In genomic region chr11:71495286-71496090, GRCh38 we compare ENCODE assay signal across 18 cellular contexts. TPM values are rescaled to one million over a fixed set of nuclear protein-coding genes. Genes with fewer than 3 reads are reported as not detected.
DNase-seq lines count a peak whose midpoint lies in the region; ATAC-seq, FAIRE-seq and TF ChIP-seq lines count a peak whose summit lies in the region.
"Had no signal": no experiment of that assay in that cellular context is flagged by ENCODE, and none has a peak within 500 bp of the region (broad histone marks: within the 10 kb centered on the region; RNA-seq: fewer than 3 reads in every experiment).

No MANE protein-coding gene starts in this region.

- no peak for TF ChIP-seq CTCF in bronchial epithelial cell (IDR thresholded peaks at IDR 0.05; ENCODE audit: insufficient read depth, low read length, severe bottlenecking)

- H3K27ac ChIP-seq in BLaER1: peak overlapping the region; percentile 70
- peak overlapping the region in 3 of 11 experiments; percentile 36 to 60 (median 44); a peak in 7 of 22 replicates for H3K27ac ChIP-seq in BLaER1 treated with 17β-estradiol and CSF1 and Interleukin-3, amounts not matched to agents 10 nM and 100 nM

- peak overlapping the region; percentile 59 for H3K4me2 ChIP-seq in BLaER1
- H3K4me2 ChIP-seq in BLaER1 treated with 17β-estradiol and CSF1 and Interleukin-3, amounts not matched to agents 10 nM and 100 nM: peak overlapping the region in 8 of 11 experiments; percentile 7 to 78 (median 68); a peak in 14 of 22 replicates
- H3K4me2 ChIP-seq: SK-N-SH had no signal

- no peak overlapping the region for H3K9ac ChIP-seq in BLaER1
- 0 out of 22 replicates have a peak overlapping the region, but pooled peaks of 1 of the 11 experiments have one; percentile 15 for H3K9ac ChIP-seq in BLaER1 treated with 17β-estradiol and CSF1 and Interleukin-3, amounts not matched to agents 10 nM and 100 nM
- H3K9ac ChIP-seq: SK-N-SH had no signal

- H3K36me3 Mint-ChIP-seq in activated T-helper 17 cell treated with anti-CD3 and anti-CD28 coated beads, Interleukin-2, amount 50 U/mL, for 72 hours (ENCODE audit: low read depth): peaks cover 98% of the 10 kb centered on the region

- FAIRE-seq in bronchial epithelial cell (lab: Jason Lieb, UNC): peak; percentile 18

- DNase-seq in bronchial epithelial cell (ENCODE audit: low read depth) (no peak), posterior vena cava (ENCODE audit: low spot score) (peak; percentile 55), NCI-H510A treated with DMSO at 0.1 percent for 48 hours (lab: John Stamatoyannopoulos, UW) (no peak)
- DNase-seq: BE2C, DMS153, EL, H7, MV-4-11, NCI-H1436, NCI-H2029 treated with DMSO at 0.1 percent for 48 hours, NCI-H226, NCI-H69, PC-3, SK-N-SH had no signal

- no peaks in the 10 kb centered on the region for H3K9me3 Mint-ChIP-seq in activated T-helper 17 cell treated with anti-CD3 and anti-CD28 coated beads, Interleukin-2, amount 50 U/mL, for 72 hours

- H3K27me3 ChIP-seq in BLaER1: no peaks in the 10 kb centered on the region
- no peaks in the 10 kb centered on the region for H3K27me3 ChIP-seq in BLaER1 treated with 17β-estradiol and CSF1 and Interleukin-3, amounts not matched to agents 10 nM and 100 nM
- H3K27me3 ChIP-seq in bronchial epithelial cell (ENCODE audit: control insufficient read depth, insufficient read depth, low read length): no peaks in the 10 kb centered on the region
- H3K27me3 ChIP-seq: BE2C had no signal

- ATAC-seq in GM21447 (IDR thresholded peaks at IDR 0.05; ENCODE audit: unreplicated experiment): no peak
- ATAC-seq in activated T-helper 17 cell treated with anti-CD3 and anti-CD28 coated beads, Interleukin-2, amount 50 U/mL, for 72 hours (replicated peaks): no peak
- ATAC-seq: PC-3 had no signal

- peaks cover 63% of the 10 kb centered on the region for H3K4me1 ChIP-seq in BLaER1
- peaks cover 25 to 64% (median 52%) of the 10 kb centered on the region in 10 experiments for H3K4me1 ChIP-seq in BLaER1 treated with 17β-estradiol and CSF1 and Interleukin-3, amounts not matched to agents 10 nM and 100 nM

- H3K4me3 ChIP-seq in BLaER1 (no peak overlapping the region), bronchial epithelial cell (ENCODE audit: low read depth, low read length) (no peak overlapping the region)
- H3K4me3 ChIP-seq in BLaER1 treated with 17β-estradiol and CSF1 and Interleukin-3, amounts not matched to agents 10 nM and 100 nM: no peak overlapping the region

- H3K36me3 ChIP-seq in BLaER1 (peaks cover 97% of the 10 kb centered on the region), bronchial epithelial cell (ENCODE audit: control insufficient read depth, insufficient read depth, low read length) (peaks cover 36% of the 10 kb centered on the region)
- peaks cover 91 to 100% (median 100%) of the 10 kb centered on the region in 11 experiments for H3K36me3 ChIP-seq in BLaER1 treated with 17β-estradiol and CSF1 and Interleukin-3, amounts not matched to agents 10 nM and 100 nM
- H3K36me3 ChIP-seq: BE2C had no signal

- no peak overlapping the region for H3K4me3 Mint-ChIP-seq in activated T-helper 17 cell treated with anti-CD3 and anti-CD28 coated beads, Interleukin-2, amount 50 U/mL, for 72 hours

- no peak overlapping the region for H3K27ac Mint-ChIP-seq in activated T-helper 17 cell treated with anti-CD3 and anti-CD28 coated beads, Interleukin-2, amount 50 U/mL, for 72 hours

- intact Hi-C loops in posterior vena cava (cut with DNase I): no loop called here

- peaks cover 42% of the 10 kb centered on the region for H3K9me3 ChIP-seq in BLaER1
- peaks cover 6 to 56% (median 35%) of the 10 kb centered on the region in 11 experiments for H3K9me3 ChIP-seq in BLaER1 treated with 17β-estradiol and CSF1 and Interleukin-3, amounts not matched to agents 10 nM and 100 nM (replicated peaks in 1 of 11)
- H3K9me3 ChIP-seq: BE2C, SK-N-SH had no signal

- H3K27me3 Mint-ChIP-seq in activated T-helper 17 cell treated with anti-CD3 and anti-CD28 coated beads, Interleukin-2, amount 50 U/mL, for 72 hours: no peaks in the 10 kb centered on the region

- H4K20me1 ChIP-seq in BLaER1: no peaks in the 10 kb centered on the region
- H4K20me1 ChIP-seq in BLaER1 treated with 17β-estradiol and CSF1 and Interleukin-3, amounts not matched to agents 10 nM and 100 nM: peaks cover 0 to 8% (median 0%) of the 10 kb centered on the region in 11 experiments; a peak in 2 of 22 replicates

- H3K4me1 Mint-ChIP-seq in activated T-helper 17 cell treated with anti-CD3 and anti-CD28 coated beads, Interleukin-2, amount 50 U/mL, for 72 hours: no peaks in the 10 kb centered on the region

RNA-seq across cellular contexts. Expression of gene KRTAP5-7, which starts 31.6 kb away (rescaled TPM):
- total RNA-seq in bronchial epithelial cell: 0.13 TPM in 1 of 2 replicates, not detected in the other
- under 1 TPM in 1 of 2 donors, not detected in 1; 0.24 TPM for total RNA-seq in posterior vena cava
- under 1 TPM in 1 of 2 donors, not detected in 1; 0.17 TPM for total RNA-seq in activated T-helper 17 cell treated with anti-CD3 and anti-CD28 coated beads, Interleukin-2, amount 50 U/mL, for 72 hours
- total RNA-seq: H7, PC-3 had no signal

RNA-seq across cellular contexts. Expression of gene KRTAP5-8, which starts 42.3 kb away (rescaled TPM):
- total RNA-seq in bronchial epithelial cell (not detected in 2 replicates), posterior vena cava (not detected)
- total RNA-seq in activated T-helper 17 cell treated with anti-CD3 and anti-CD28 coated beads, Interleukin-2, amount 50 U/mL, for 72 hours: under 1 TPM in 1 of 2 donors, not detected in 1; 0.50 TPM
- total RNA-seq: H7, PC-3 had no signal

RNA-seq across cellular contexts. Expression of gene NADSYN1, which starts 42.5 kb away (rescaled TPM):
- total RNA-seq in bronchial epithelial cell (69.8 and 91.3 TPM in 2 replicates), posterior vena cava (10 to 100 TPM; 38.7 to 48.1 TPM)
- 100 to 1,000 TPM; 108 to 152 TPM for total RNA-seq in activated T-helper 17 cell treated with anti-CD3 and anti-CD28 coated beads, Interleukin-2, amount 50 U/mL, for 72 hours

RNA-seq across cellular contexts. Expression of gene DHCR7, which starts 47.3 kb away (rescaled TPM):
- total RNA-seq in bronchial epithelial cell (29.4 and 60.3 TPM in 2 replicates), posterior vena cava (10 to 100 TPM; 14.9 to 15.5 TPM)
- total RNA-seq in activated T-helper 17 cell treated with anti-CD3 and anti-CD28 coated beads, Interleukin-2, amount 50 U/mL, for 72 hours: 10 to 100 TPM; 38.8 to 67.1 TPM

RNA-seq across cellular contexts. Expression of gene KRTAP5-9, which starts 52.7 kb away (rescaled TPM):
- total RNA-seq in bronchial epithelial cell: not detected in 2 replicates
- under 1 TPM; 0.19 to 0.37 TPM for total RNA-seq in posterior vena cava
- total RNA-seq in activated T-helper 17 cell treated with anti-CD3 and anti-CD28 coated beads, Interleukin-2, amount 50 U/mL, for 72 hours: under 1 TPM in 1 of 2 donors, not detected in 1; 0.22 TPM
- total RNA-seq: H7, PC-3 had no signal
